In genomic region chr13:96822900-96823299, GRCh38 we compare ENCODE assay signal across 10 cellular contexts.
A peak's percentile ranks its signal among the peaks of the same experiment; 100 is the strongest.
DNase-seq lines count a peak whose midpoint lies in the region; TF ChIP-seq lines count a peak whose summit lies in the region.
"Had no signal": no experiment of that assay in that cellular context is flagged by ENCODE, and none has a peak within 500 bp of the region (broad histone marks: within the 10 kb centered on the region; RNA-seq: fewer than 3 reads in every experiment).

No MANE protein-coding gene starts in this region.

- H3K27ac ChIP-seq in endodermal cell (ENCODE audit: low read depth, low read length): no peak overlapping the region
- H3K27ac ChIP-seq in smooth muscle cell (ENCODE audit: low read depth): no peak overlapping the region

- H3K36me3 Mint-ChIP-seq in endodermal cell (ENCODE audit: low read depth) (no peaks in the 10 kb centered on the region), osteocyte (ENCODE audit: unreplicated experiment) (no peaks in the 10 kb centered on the region)

- H3F3A ChIP-seq in smooth muscle cell (ENCODE audit: low read depth): no peaks in the 10 kb centered on the region

- H3K79me2 ChIP-seq in smooth muscle cell (ENCODE audit: low read depth): no peaks in the 10 kb centered on the region

- H3K9ac ChIP-seq in endodermal cell (ENCODE audit: extremely low read depth, low read length, poor library complexity, severe bottlenecking) (no peak overlapping the region), smooth muscle cell (ENCODE audit: low read depth) (no peak overlapping the region)

- TF ChIP-seq CTCF in NB4 (IDR thresholded peaks at IDR 0.05; ENCODE audit: low read depth, low read length): peak; percentile 20
- peak; percentile 89 for TF ChIP-seq CTCF in endodermal cell (conservative IDR thresholded peaks at IDR 0.05)
- TF ChIP-seq CTCF in smooth muscle cell (IDR thresholded peaks at IDR 0.05; ENCODE audit: borderline replicate concordance, insufficient read depth, poor library complexity, severe bottlenecking): peak; percentile 29
- TF ChIP-seq CTCF in osteocyte (IDR thresholded peaks at IDR 0.05): no peak

- H3K4me3 Mint-ChIP-seq in endodermal cell (no peak overlapping the region), osteocyte (ENCODE audit: unreplicated experiment) (no peak overlapping the region)
- H3K4me3 Mint-ChIP-seq: B cell had no signal

- H3K27me3 Mint-ChIP-seq in endodermal cell (ENCODE audit: insufficient read depth) (peaks cover 8% of the 10 kb centered on the region), osteocyte (ENCODE audit: unreplicated experiment) (peaks cover 10% of the 10 kb centered on the region)
- H3K27me3 Mint-ChIP-seq: B cell had no signal

- H3K36me3 ChIP-seq in endodermal cell (ENCODE audit: control insufficient read depth, insufficient read depth, low read length) (no peaks in the 10 kb centered on the region), smooth muscle cell (ENCODE audit: low read depth) (no peaks in the 10 kb centered on the region)

- DNase-seq in NCI-H2081 (lab: John Stamatoyannopoulos, UW): peak; percentile 18 to 64
- DNase-seq in NCI-H2081 treated with DMSO at 0.1 percent for 48 hours (lab: John Stamatoyannopoulos, UW): no peak
- DNase-seq in NB4 (ENCODE audit: low read depth): peak; percentile 12
- DNase-seq in endodermal cell: peak; percentile 84
- no peak for DNase-seq in smooth muscle cell (lab: John Stamatoyannopoulos, UW; ENCODE audit: unreplicated experiment)
- no peak for DNase-seq in osteocyte (ENCODE audit: extremely low spot score, unreplicated experiment)
- DNase-seq in NCI-H2196 treated with DMSO at 0.1 percent for 48 hours (lab: John Stamatoyannopoulos, UW; ENCODE audit: unreplicated experiment): no peak
- DNase-seq in NK-92 (lab: John Stamatoyannopoulos, UW; ENCODE audit: unreplicated experiment): no peak
- DNase-seq: left cardiac atrium had no signal

- H3K4me1 Mint-ChIP-seq in endodermal cell (peaks cover 6% of the 10 kb centered on the region), osteocyte (ENCODE audit: unreplicated experiment) (no peaks in the 10 kb centered on the region)
- H3K4me1 Mint-ChIP-seq: B cell had no signal

- H3K9me3 ChIP-seq in endodermal cell (ENCODE audit: control insufficient read depth, low read length) (no peaks in the 10 kb centered on the region), smooth muscle cell (replicated peaks; ENCODE audit: low read depth) (no peaks in the 10 kb centered on the region)

- TF ChIP-seq POLR2A in NB4 (IDR thresholded peaks at IDR 0.05; ENCODE audit: extremely low read depth, insufficient read length): no peak

- H3K27me3 ChIP-seq in endodermal cell (ENCODE audit: control insufficient read depth, insufficient read depth, low read length, poor library complexity, severe bottlenecking) (peaks cover 6% of the 10 kb centered on the region), smooth muscle cell (ENCODE audit: low read depth) (no peaks in the 10 kb centered on the region)

- H3K4me2 ChIP-seq in smooth muscle cell: no peak overlapping the region

- H3K4me3 ChIP-seq in NB4 (ENCODE audit: low read depth, low read length) (no peak overlapping the region), endodermal cell (ENCODE audit: low read length) (no peak overlapping the region), smooth muscle cell (no peak overlapping the region)

- H3K9me3 Mint-ChIP-seq in endodermal cell (no peaks in the 10 kb centered on the region), osteocyte (ENCODE audit: unreplicated experiment) (no peaks in the 10 kb centered on the region)

- no peak overlapping the region for H3K27ac Mint-ChIP-seq in endodermal cell
- H3K27ac Mint-ChIP-seq in osteocyte (ENCODE audit: unreplicated experiment): no peak overlapping the region
- H3K27ac Mint-ChIP-seq: B cell had no signal

- no peak overlapping the region for H2AFZ ChIP-seq in smooth muscle cell (ENCODE audit: low read depth)

- H4K20me1 ChIP-seq in smooth muscle cell (ENCODE audit: low read depth): no peaks in the 10 kb centered on the region

- H3K4me1 ChIP-seq in endodermal cell (ENCODE audit: control insufficient read depth, insufficient read depth, low read length) (no peaks in the 10 kb centered on the region), smooth muscle cell (ENCODE audit: low read depth) (no peaks in the 10 kb centered on the region)

Comparison
In these comparisons a context has a peak if more than half of its experiments do, and no peak if none do; other contexts are left out.
1. DNase-seq: peak in NCI-H2081 (2 of 2), NB4 (single experiment) and endodermal cell (single experiment); none in NCI-H2081 treated with DMSO at 0.1 percent for 48 hours (single experiment), smooth muscle cell (single experiment), osteocyte (single experiment), NCI-H2196 treated with DMSO at 0.1 percent for 48 hours (single experiment) and NK-92 (single experiment).